ENCODE assay signal across 20 cellular contexts in the genomic region with DNA sequence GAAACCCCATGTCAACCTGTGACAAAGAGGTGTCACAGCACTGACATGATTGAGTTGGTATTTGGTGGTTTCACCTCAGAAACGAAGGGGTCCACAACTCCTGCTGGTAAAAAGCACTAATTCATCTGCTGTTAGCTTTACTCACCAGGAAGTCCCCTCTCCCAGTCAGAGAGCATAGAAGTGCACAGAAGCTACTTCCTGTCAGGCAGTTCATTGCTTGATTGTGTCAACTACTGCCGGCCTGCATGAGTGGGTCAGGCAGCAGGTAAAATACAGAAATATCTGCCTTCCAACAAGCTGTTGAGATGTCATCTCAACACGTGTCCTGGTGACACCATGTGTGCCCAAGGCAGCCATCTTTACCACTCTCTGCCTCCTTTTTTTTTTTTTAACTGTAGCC.
DNase-seq lines count a peak whose midpoint lies in the region; ATAC-seq lines count a peak whose summit lies in the region.
"Had no signal": no experiment of that assay in that cellular context is flagged by ENCODE, and none has a peak within 500 bp of the region (broad histone marks: within the 10 kb centered on the region; RNA-seq: fewer than 3 reads in every experiment).

No MANE protein-coding gene starts in this region.

- H3K9me3 Mint-ChIP-seq in CD4-positive, alpha-beta memory T cell: peaks cover 0 to 10% (median 4%) of the 10 kb centered on the region in 8 donors
- H3K9me3 Mint-ChIP-seq in naive thymus-derived CD4-positive, alpha-beta T cell: peaks cover 2 to 31% (median 7%) of the 10 kb centered on the region in 11 donors

- H3K4me1 Mint-ChIP-seq in CD4-positive, alpha-beta memory T cell: peaks cover 13 to 32% (median 22%) of the 10 kb centered on the region in 4 donors
- peaks cover 19 to 44% (median 35%) of the 10 kb centered on the region in 7 donors for H3K4me1 Mint-ChIP-seq in naive thymus-derived CD4-positive, alpha-beta T cell

- no peaks in the 10 kb centered on the region for H3K27me3 ChIP-seq in CD4-positive, alpha-beta memory T cell (ENCODE audit: insufficient read depth, low read length)
- H3K27me3 ChIP-seq in naive thymus-derived CD4-positive, alpha-beta T cell (ENCODE audit: control insufficient read depth in 2 of 2, insufficient read depth in 2 of 2, low read length in 2 of 2): no peaks in the 10 kb centered on the region
- H3K27me3 ChIP-seq: thyroid gland had no signal

- H3K27ac ChIP-seq in CD4-positive, alpha-beta memory T cell (ENCODE audit: low read depth, low read length): no peak overlapping the region
- peak overlapping the region; percentile 32 for H3K27ac ChIP-seq in naive thymus-derived CD4-positive, alpha-beta T cell (ENCODE audit: low read depth, low read length)
- H3K27ac ChIP-seq: esophagus squamous epithelium, KMS-11, thyroid gland had no signal

- POLR2A ChIA-PET in CD4-positive, alpha-beta memory T cell (lab: Charles Lee; ENCODE audit: partially characterized antibody): interaction anchor here (0.6 to 0.9 kb wide), 2 partner anchors 146 to 261 kb away, joined by 3 read pairs; no protein-coding TSS in a partner anchor
- POLR2A ChIA-PET in naive thymus-derived CD4-positive, alpha-beta T cell (lab: Charles Lee): interaction anchor here (0.8 kb wide), 1 partner anchor 324 kb away, joined by 3 read pairs; no protein-coding TSS in a partner anchor

- H3K27ac Mint-ChIP-seq in CD4-positive, alpha-beta memory T cell: peak overlapping the region in 5 of 7 donors; percentile 4 to 78 (median 37)
- peak overlapping the region in 7 of 9 donors; percentile 45 to 92 (median 77) for H3K27ac Mint-ChIP-seq in naive thymus-derived CD4-positive, alpha-beta T cell
- H3K27ac Mint-ChIP-seq: mesothelial cell of epicardium had no signal

- no peaks in the 10 kb centered on the region for H3K36me3 ChIP-seq in CD4-positive, alpha-beta memory T cell (ENCODE audit: insufficient read depth, low read length)
- no peaks in the 10 kb centered on the region for H3K36me3 ChIP-seq in naive thymus-derived CD4-positive, alpha-beta T cell (ENCODE audit: control insufficient read depth in 2 of 3, insufficient read depth in 3 of 3, low read length in 3 of 3)
- H3K36me3 ChIP-seq: esophagus squamous epithelium, thyroid gland had no signal

- ATAC-seq in GM18868 (IDR thresholded peaks at IDR 0.05; ENCODE audit: unreplicated experiment): peak; percentile 65
- no peak for ATAC-seq in naive thymus-derived CD4-positive, alpha-beta T cell
- ATAC-seq in GM19351 (IDR thresholded peaks at IDR 0.05; ENCODE audit: unreplicated experiment): no peak

- H3K4me3 ChIP-seq in CD4-positive, alpha-beta memory T cell (ENCODE audit: low read length in 2 of 2): no peak overlapping the region
- H3K4me3 ChIP-seq in naive thymus-derived CD4-positive, alpha-beta T cell (ENCODE audit: low read length): no peak overlapping the region
- H3K4me3 ChIP-seq: esophagus squamous epithelium, thyroid gland had no signal

- no peaks in the 10 kb centered on the region for H3K9me3 ChIP-seq in CD4-positive, alpha-beta memory T cell (ENCODE audit: control insufficient read depth in 1 of 2, low read length in 2 of 2)
- no peaks in the 10 kb centered on the region for H3K9me3 ChIP-seq in naive thymus-derived CD4-positive, alpha-beta T cell (ENCODE audit: control insufficient read depth in 2 of 3, low read length in 3 of 3)
- H3K9me3 ChIP-seq: esophagus squamous epithelium, thyroid gland had no signal

- H3K36me3 Mint-ChIP-seq in CD4-positive, alpha-beta memory T cell: peaks cover 0 to 3% of the 10 kb centered on the region in 2 donors
- peaks cover 0 to 26% (median 3%) of the 10 kb centered on the region in 5 donors for H3K36me3 Mint-ChIP-seq in naive thymus-derived CD4-positive, alpha-beta T cell
- H3K36me3 Mint-ChIP-seq: mesothelial cell of epicardium had no signal

- H3K4me3 Mint-ChIP-seq in CD4-positive, alpha-beta memory T cell: peak overlapping the region in 4 of 8 donors; percentile 37 to 64 (median 54)
- H3K4me3 Mint-ChIP-seq in naive thymus-derived CD4-positive, alpha-beta T cell: peak overlapping the region in 9 of 10 donors; percentile 52 to 77 (median 69)
- H3K4me3 Mint-ChIP-seq: mesothelial cell of epicardium had no signal

- peaks cover 23% of the 10 kb centered on the region for H3K4me1 ChIP-seq in CD4-positive, alpha-beta memory T cell (ENCODE audit: insufficient read depth, low read length)
- H3K4me1 ChIP-seq in naive thymus-derived CD4-positive, alpha-beta T cell (ENCODE audit: control insufficient read depth in 2 of 2, insufficient read depth in 2 of 2, low read length in 2 of 2): peaks cover 13 to 26% of the 10 kb centered on the region in 2 donors
- H3K4me1 ChIP-seq: esophagus squamous epithelium, thyroid gland had no signal

- DNase-seq in CD4-positive, alpha-beta memory T cell: no peak
- DNase-seq in activated gamma-delta T cell treated with anti-CD3 and anti-CD28 coated beads, Interleukin-2, amount 50 U/mL, for 16 hours (ENCODE audit: low read depth): peak; percentile 0
- DNase-seq in naive thymus-derived CD4-positive, alpha-beta T cell: peak in 3 of 9 donors; percentile 7 to 16 (median 14)
- DNase-seq in NCI-H2081 treated with DMSO at 0.1 percent for 48 hours (lab: John Stamatoyannopoulos, UW) (no peak), DMS114 treated with DMSO at 0.1 percent for 48 hours (lab: John Stamatoyannopoulos, UW; ENCODE audit: unreplicated experiment) (no peak)
- DNase-seq: activated CD8-positive, alpha-beta memory T cell treated with anti-CD3 and anti-CD28 coated beads, Interleukin-2, amount 50 U/mL, for 48 hours; aorta; esophagus squamous epithelium; head of caudate nucleus; kidney; NCI-H1105 treated with DMSO at 0.1 percent for 48 hours; NCI-H2227 treated with DMSO at 0.1 percent for 48 hours; NK-92 treated with Interleukin-12 subunit alpha and Interleukin-12 subunit beta, amount 100 ng/mL, for 24 hours; stimulated activated CD4-positive, alpha-beta T cell treated with anti-CD3 and anti-CD28 coated beads, Interleukin-2, amount 100 ng/mL, for 48 hours; stimulated activated CD8-positive, alpha-beta memory T cell treated with anti-CD3 and anti-CD28 coated beads, Interleukin-4, amount 100 ng/mL, for 48 hours; thyroid gland had no signal

- intact Hi-C loops in CD4-positive, alpha-beta memory T cell (cut with micrococcal nuclease): no loop called here
- intact Hi-C loops in naive thymus-derived CD4-positive, alpha-beta T cell (cut with micrococcal nuclease): loop anchor here (10.0 kb wide), 2 partner anchors 101 to 141 kb away; no protein-coding TSS in a partner anchor

- H3K27me3 Mint-ChIP-seq in CD4-positive, alpha-beta memory T cell: peaks cover 0 to 1% of the 10 kb centered on the region in 2 donors
- H3K27me3 Mint-ChIP-seq in naive thymus-derived CD4-positive, alpha-beta T cell: peaks cover 0 to 6% (median 0%) of the 10 kb centered on the region in 5 donors

- CTCF ChIA-PET in CD4-positive, alpha-beta memory T cell (lab: Charles Lee; ENCODE audit: partially characterized antibody): interaction anchor here (1.1 kb wide), 1 partner anchor 104 kb away, joined by 4 read pairs; no protein-coding TSS in a partner anchor
- CTCF ChIA-PET in naive thymus-derived CD4-positive, alpha-beta T cell (lab: Charles Lee): interaction anchor here (1.1 kb wide), 2 partner anchors 9 to 61 kb away, joined by 3 to 4 read pairs; no protein-coding TSS in a partner anchor
